20 cellular contexts compared by ENCODE assay signal in the genomic region with DNA sequence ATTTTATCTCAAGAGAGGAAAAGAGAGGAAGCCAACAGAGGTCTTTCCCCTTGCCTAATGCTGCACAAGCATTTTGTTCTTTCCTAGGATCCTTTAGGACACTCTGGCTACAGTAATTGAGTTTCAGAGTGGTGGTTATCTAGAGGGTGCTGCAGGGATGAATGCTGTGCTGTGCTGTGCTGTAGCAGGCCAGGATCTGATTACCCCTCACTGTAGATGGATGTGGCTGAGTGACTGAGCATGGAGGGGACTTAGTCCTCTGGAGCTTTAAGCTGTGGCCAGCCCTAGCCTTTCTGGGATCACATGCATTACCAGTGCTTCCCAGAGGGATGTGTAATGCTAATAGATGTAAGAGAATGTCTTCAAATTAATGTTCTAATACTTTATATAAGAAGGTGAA.
DNase-seq lines count a peak whose midpoint lies in the region; ATAC-seq and TF ChIP-seq lines count a peak whose summit lies in the region.
"Had no signal": no experiment of that assay in that cellular context is flagged by ENCODE, and none has a peak within 500 bp of the region (broad histone marks: within the 10 kb centered on the region; RNA-seq: fewer than 3 reads in every experiment).

No MANE protein-coding gene starts in this region.

- no peak overlapping the region for H3K4me2 ChIP-seq in mammary epithelial cell (ENCODE audit: insufficient read depth, low read depth, low read length)

- in situ Hi-C loops in mammary epithelial cell (cut with MboI; ENCODE audit: low sequenced_read_pairs in 2 of 2): loop anchor here in 1 of 2 donors (25.0 kb wide), 1 partner anchor 316 kb away; no protein-coding TSS in a partner anchor

- peaks cover 3% of the 10 kb centered on the region for H3K9me3 Mint-ChIP-seq in activated naive CD4-positive, alpha-beta T cell treated with anti-CD3 and anti-CD28 coated beads, Interleukin-2, amount 10 ng/mL, durations not matched to agents 7 days and 5 days
- no peaks in the 10 kb centered on the region for H3K9me3 Mint-ChIP-seq in memory B cell
- no peaks in the 10 kb centered on the region for H3K9me3 Mint-ChIP-seq in effector memory CD8-positive, alpha-beta T cell
- H3K9me3 Mint-ChIP-seq: CD8-positive, alpha-beta memory T cell had no signal

- no peaks in the 10 kb centered on the region for H3K27me3 ChIP-seq in mammary epithelial cell (ENCODE audit: insufficient read depth, low read length)

- H3K4me3 Mint-ChIP-seq in activated naive CD4-positive, alpha-beta T cell treated with anti-CD3 and anti-CD28 coated beads, Interleukin-2, amount 10 ng/mL, durations not matched to agents 7 days and 5 days: no peak overlapping the region
- H3K4me3 Mint-ChIP-seq in memory B cell: no peak overlapping the region
- no peak overlapping the region for H3K4me3 Mint-ChIP-seq in effector memory CD8-positive, alpha-beta T cell
- H3K4me3 Mint-ChIP-seq: B cell; CD8-positive, alpha-beta memory T cell had no signal

- ATAC-seq in memory B cell (ENCODE audit: low read depth) (no peak), HG03159 (IDR thresholded peaks at IDR 0.05; ENCODE audit: unreplicated experiment) (no peak)
- ATAC-seq in effector memory CD8-positive, alpha-beta T cell (replicated peaks): no peak
- ATAC-seq: HCT116 had no signal

- no peak overlapping the region for H3K9ac ChIP-seq in mammary epithelial cell (ENCODE audit: insufficient read depth, low read length)

- H3K4me1 ChIP-seq in mammary epithelial cell (ENCODE audit: insufficient read depth, low read length): no peaks in the 10 kb centered on the region

- H3K27ac ChIP-seq in mammary epithelial cell (ENCODE audit: insufficient read depth, low read depth, low read length): no peak overlapping the region

- no peaks in the 10 kb centered on the region for H3K9me3 ChIP-seq in mammary epithelial cell (replicated peaks; ENCODE audit: insufficient read depth, low read length)

- peaks cover 68% of the 10 kb centered on the region for H3K4me1 Mint-ChIP-seq in activated naive CD4-positive, alpha-beta T cell treated with anti-CD3 and anti-CD28 coated beads, Interleukin-2, amount 10 ng/mL, durations not matched to agents 7 days and 5 days
- H3K4me1 Mint-ChIP-seq in memory B cell: peaks cover 11% of the 10 kb centered on the region
- peaks cover 13 to 40% of the 10 kb centered on the region in 2 donors for H3K4me1 Mint-ChIP-seq in effector memory CD8-positive, alpha-beta T cell (ENCODE audit: low read depth in 2 of 2)

- H3K27ac Mint-ChIP-seq in activated naive CD4-positive, alpha-beta T cell treated with anti-CD3 and anti-CD28 coated beads, Interleukin-2, amount 10 ng/mL, durations not matched to agents 7 days and 5 days: peak overlapping the region; percentile 97
- H3K27ac Mint-ChIP-seq in memory B cell: peak overlapping the region; percentile 24
- H3K27ac Mint-ChIP-seq in effector memory CD8-positive, alpha-beta T cell: no peak overlapping the region
- H3K27ac Mint-ChIP-seq: B cell had no signal

- H3K36me3 Mint-ChIP-seq in activated naive CD4-positive, alpha-beta T cell treated with anti-CD3 and anti-CD28 coated beads, Interleukin-2, amount 10 ng/mL, durations not matched to agents 7 days and 5 days: peaks cover 3% of the 10 kb centered on the region
- no peaks in the 10 kb centered on the region for H3K36me3 Mint-ChIP-seq in memory B cell
- H3K36me3 Mint-ChIP-seq in effector memory CD8-positive, alpha-beta T cell (ENCODE audit: insufficient read depth): no peaks in the 10 kb centered on the region
- H3K36me3 Mint-ChIP-seq: CD8-positive, alpha-beta memory T cell had no signal

- DNase-seq in activated naive CD4-positive, alpha-beta T cell treated with anti-CD3 and anti-CD28 coated beads, Interleukin-2, amount 10 ng/mL, durations not matched to agents 7 days and 5 days: no peak
- DNase-seq in activated naive CD4-positive, alpha-beta T cell treated with Interleukin-2 at 50 U/mL for 16 hours: no peak
- DNase-seq in SK-N-DZ (ENCODE audit: low spot score): peak; percentile 78
- DNase-seq in memory B cell (ENCODE audit: low spot score in 2 of 2): no peak
- peak; percentile 48 for DNase-seq in pons (ENCODE audit: low spot score)
- DNase-seq in effector memory CD8-positive, alpha-beta T cell: no peak
- DNase-seq in mammary epithelial cell: no peak
- DNase-seq: CD8-positive, alpha-beta memory T cell; DMS53; GOT3; NCI-H1092 treated with DMSO at 0.1 percent for 48 hours; NCI-H1694; NCI-H2107; NCI-H2227 treated with DMSO at 0.1 percent for 48 hours; NCI-H510A treated with DMSO at 0.1 percent for 48 hours; NCI-H774; SHP77 treated with DMSO at 0.1 percent for 48 hours had no signal

- dilution Hi-C loops in mammary epithelial cell (cut with HindIII; ENCODE audit: low sequenced_read_pairs): no loop called here

- no peak overlapping the region for H3K4me3 ChIP-seq in mammary epithelial cell (replicated peaks in 1 of 3; ENCODE audit: insufficient read depth in 1 of 3, low read depth in 2 of 3, low read length in 3 of 3)

- no peaks in the 10 kb centered on the region for H3K36me3 ChIP-seq in mammary epithelial cell (ENCODE audit: insufficient read depth, low read length)

- H2AFZ ChIP-seq in mammary epithelial cell (ENCODE audit: low read depth, low read length): no peak overlapping the region

- no TSS peak for BruUV-seq in mammary epithelial cell (replicated peaks; lab: Mats Ljungman, UMichigan)

- CTCF ChIA-PET in activated naive CD4-positive, alpha-beta T cell treated with anti-CD3 and anti-CD28 coated beads, Interleukin-2, amount 10 ng/mL, durations not matched to agents 7 days and 5 days (lab: Charles Lee): no interaction called here
- CTCF ChIA-PET in mammary epithelial cell (lab: Charles Lee; ENCODE audit: low non-redundant PET): no interaction called here

- no peaks in the 10 kb centered on the region for H4K20me1 ChIP-seq in mammary epithelial cell (ENCODE audit: insufficient read depth, low read length)

- no peaks in the 10 kb centered on the region for H3K27me3 Mint-ChIP-seq in activated naive CD4-positive, alpha-beta T cell treated with anti-CD3 and anti-CD28 coated beads, Interleukin-2, amount 10 ng/mL, durations not matched to agents 7 days and 5 days
- no peaks in the 10 kb centered on the region for H3K27me3 Mint-ChIP-seq in memory B cell
- no peaks in the 10 kb centered on the region for H3K27me3 Mint-ChIP-seq in effector memory CD8-positive, alpha-beta T cell
- H3K27me3 Mint-ChIP-seq: B cell; CD8-positive, alpha-beta memory T cell had no signal

- intact Hi-C loops in mammary epithelial cell (cut with micrococcal nuclease): no loop called here

- TF ChIP-seq CTCF in mammary epithelial cell (conservative IDR thresholded peaks at IDR 0.05 in 1 of 2, IDR thresholded peaks at IDR 0.05 in 1 of 2; ENCODE audit: extremely low read depth in 1 of 2, insufficient read depth in 1 of 2, low read depth in 1 of 2, low read length in 2 of 2): no peak

- no peaks in the 10 kb centered on the region for H3K79me2 ChIP-seq in mammary epithelial cell (ENCODE audit: insufficient read depth, low read length)

Comparison
In these comparisons a context has a peak if more than half of its experiments do, and no peak if none do; other contexts are left out.
1. DNase-seq: peak in SK-N-DZ (single experiment) and pons (single experiment); none in activated naive CD4-positive, alpha-beta T cell treated with anti-CD3 and anti-CD28 coated beads, Interleukin-2, amount 10 ng/mL, durations not matched to agents 7 days and 5 days (single experiment), activated naive CD4-positive, alpha-beta T cell treated with Interleukin-2 at 50 U/mL for 16 hours (single experiment), memory B cell (0 of 2), effector memory CD8-positive, alpha-beta T cell (0 of 3) and mammary epithelial cell (single experiment).
2. H3K27ac Mint-ChIP-seq: peak in activated naive CD4-positive, alpha-beta T cell treated with anti-CD3 and anti-CD28 coated beads, Interleukin-2, amount 10 ng/mL, durations not matched to agents 7 days and 5 days (single experiment) and memory B cell (single experiment); none in effector memory CD8-positive, alpha-beta T cell (0 of 2).